In genomic region chr3:72451840-72452239, GRCh38 we compare ENCODE assay signal across 16 cellular contexts. TPM values are rescaled to one million over a fixed set of nuclear protein-coding genes. Genes with fewer than 3 reads are reported as not detected.
DNase-seq lines count a peak whose midpoint lies in the region; ATAC-seq and TF ChIP-seq lines count a peak whose summit lies in the region.
"Had no signal": no experiment of that assay in that cellular context is flagged by ENCODE, and none has a peak within 500 bp of the region (broad histone marks: within the 10 kb centered on the region; RNA-seq: fewer than 3 reads in every experiment).

No MANE protein-coding gene starts in this region.

- peak overlapping the region; percentile 46 for H3K27ac Mint-ChIP-seq in activated T-helper 2 cell treated with anti-CD3 and anti-CD28 coated beads, Interferon-gamma antibody, Interleukin-2, Interleukin-4, amounts not matched to agents 10 μg/mL and 5 μg/mL and 100 μg/mL, durations not matched to agents 14 hours and 24 hours and 36 hours
- H3K27ac Mint-ChIP-seq: CD8-positive, alpha-beta T cell; H9 had no signal

- H3K27ac ChIP-seq in hepatocyte (peak overlapping the region; percentile 7), substantia nigra (ENCODE audit: low read depth, low read length, poor library complexity, severe bottlenecking) (no peak overlapping the region)
- H3K27ac ChIP-seq: BLaER1 had no signal

- no peaks in the 10 kb centered on the region for H4K20me1 ChIP-seq in hepatocyte (ENCODE audit: insufficient read depth, poor library complexity, severe bottlenecking)
- H4K20me1 ChIP-seq: BLaER1 had no signal

- no peaks in the 10 kb centered on the region for H3K9me2 ChIP-seq in hepatocyte (replicated peaks; ENCODE audit: insufficient read depth)

- H3K4me1 Mint-ChIP-seq in activated T-helper 2 cell treated with anti-CD3 and anti-CD28 coated beads, Interferon-gamma antibody, Interleukin-2, Interleukin-4, amounts not matched to agents 10 μg/mL and 5 μg/mL and 100 μg/mL, durations not matched to agents 14 hours and 24 hours and 36 hours (ENCODE audit: low read depth), result peaks cover 60% of the 10 kb centered on the region

- peak; percentile 56 for ATAC-seq in mucosa of descending colon
- ATAC-seq: CD8-positive, alpha-beta T cell had no signal

- intact Hi-C loops in activated T-helper 2 cell treated with anti-CD3 and anti-CD28 coated beads, Interferon-gamma antibody, Interleukin-2, Interleukin-4, amounts not matched to agents 10 μg/mL and 5 μg/mL and 100 μg/mL, durations not matched to agents 14 hours and 24 hours and 36 hours (cut with micrococcal nuclease), result no loop called here
- intact Hi-C loops in mucosa of descending colon (cut with DNase I, micrococcal nuclease), result no loop called here

- peaks cover 3% of the 10 kb centered on the region for H3K36me3 Mint-ChIP-seq in activated T-helper 2 cell treated with anti-CD3 and anti-CD28 coated beads, Interferon-gamma antibody, Interleukin-2, Interleukin-4, amounts not matched to agents 10 μg/mL and 5 μg/mL and 100 μg/mL, durations not matched to agents 14 hours and 24 hours and 36 hours (ENCODE audit: low read depth)
- H3K36me3 Mint-ChIP-seq: CD14-positive monocyte; CD8-positive, alpha-beta T cell had no signal

- H3K27me3 ChIP-seq in hepatocyte, result no peaks in the 10 kb centered on the region
- H3K27me3 ChIP-seq: BLaER1 had no signal

- H3K9me3 ChIP-seq in hepatocyte (ENCODE audit: low read depth), result no peaks in the 10 kb centered on the region
- H3K9me3 ChIP-seq in mucosa of descending colon, result no peaks in the 10 kb centered on the region
- H3K9me3 ChIP-seq: BLaER1 had no signal

- H3K27me3 Mint-ChIP-seq in activated T-helper 2 cell treated with anti-CD3 and anti-CD28 coated beads, Interferon-gamma antibody, Interleukin-2, Interleukin-4, amounts not matched to agents 10 μg/mL and 5 μg/mL and 100 μg/mL, durations not matched to agents 14 hours and 24 hours and 36 hours (ENCODE audit: low read depth), result no peaks in the 10 kb centered on the region

- H3K36me3 ChIP-seq in hepatocyte (replicated peaks; ENCODE audit: insufficient read depth, low read depth), result no peaks in the 10 kb centered on the region
- no peaks in the 10 kb centered on the region for H3K36me3 ChIP-seq in mucosa of descending colon (ENCODE audit: low read depth)
- H3K36me3 ChIP-seq: BLaER1 had no signal

- TF ChIP-seq CTCF in hepatocyte (IDR thresholded peaks at IDR 0.05; ENCODE audit: poor library complexity), result no peak
- TF ChIP-seq CTCF in mucosa of descending colon (IDR thresholded peaks at IDR 0.05), result no peak

- H3K79me2 ChIP-seq in hepatocyte, result no peaks in the 10 kb centered on the region

- no peak overlapping the region for H2AFZ ChIP-seq in hepatocyte

- 69% methylated on average over 3 of the region's 3 CpGs for WGBS in hepatocyte (ENCODE audit: low lambda C conversion rate, missing lambda C conversion rate)

- H3K4me3 Mint-ChIP-seq in activated T-helper 2 cell treated with anti-CD3 and anti-CD28 coated beads, Interferon-gamma antibody, Interleukin-2, Interleukin-4, amounts not matched to agents 10 μg/mL and 5 μg/mL and 100 μg/mL, durations not matched to agents 14 hours and 24 hours and 36 hours (ENCODE audit: low read depth), result no peak overlapping the region
- H3K4me3 Mint-ChIP-seq: CD8-positive, alpha-beta T cell; H9 had no signal

- H3K4me3 ChIP-seq in hepatocyte (no peak overlapping the region), mucosa of descending colon (no peak overlapping the region)
- H3K4me3 ChIP-seq: BLaER1 had no signal

- peak overlapping the region; percentile 39 for H3K4me2 ChIP-seq in hepatocyte
- H3K4me2 ChIP-seq: BLaER1 had no signal

- DNase-seq in LoVo (ENCODE audit: low spot score), result peak; percentile 41
- DNase-seq in activated T-helper 2 cell treated with anti-CD3 and anti-CD28 coated beads, Interferon-gamma antibody, Interleukin-2, Interleukin-4, amounts not matched to agents 10 μg/mL and 5 μg/mL and 100 μg/mL, durations not matched to agents 14 hours and 24 hours and 36 hours (ENCODE audit: low spot score), result no peak
- peak; percentile 13 for DNase-seq in hepatocyte (ENCODE audit: low spot score)
- peak in 2 of 3 donors; percentile 28 to 46 for DNase-seq in mucosa of descending colon
- no peak for DNase-seq in KBM-7
- DNase-seq in NOMO-1 treated with DMSO at 0.1 percent for 48 hours (lab: John Stamatoyannopoulos, UW; ENCODE audit: unreplicated experiment), result no peak
- no peak for DNase-seq in substantia nigra (lab: John Stamatoyannopoulos, UW)
- no peak for DNase-seq in CD1c-positive myeloid dendritic cell (ENCODE audit: extremely low spot score)
- DNase-seq: 8988T; Calu3; CD8-positive, alpha-beta T cell; DMS79 treated with DMSO at 0.1 percent for 48 hours; GF-D8; H9 had no signal

- in situ Hi-C loops in KBM-7 (cut with MboI; ENCODE audit: low pct_unique_long_range_greater_than_20kb, low sequenced_read_pairs), result no loop called here

- H3K9me3 Mint-ChIP-seq in activated T-helper 2 cell treated with anti-CD3 and anti-CD28 coated beads, Interferon-gamma antibody, Interleukin-2, Interleukin-4, amounts not matched to agents 10 μg/mL and 5 μg/mL and 100 μg/mL, durations not matched to agents 14 hours and 24 hours and 36 hours, result no peaks in the 10 kb centered on the region
- H3K9me3 Mint-ChIP-seq: CD8-positive, alpha-beta T cell; H9 had no signal

- H3K4me1 ChIP-seq in hepatocyte (ENCODE audit: insufficient read depth), result peaks cover 4% of the 10 kb centered on the region
- peaks cover 10% of the 10 kb centered on the region for H3K4me1 ChIP-seq in mucosa of descending colon (ENCODE audit: low read depth)

RNA-seq across cellular contexts. Expression of gene RYBP, which starts 5.4 kb away (rescaled TPM):
- total RNA-seq in activated T-helper 2 cell treated with anti-CD3 and anti-CD28 coated beads, Interferon-gamma antibody, Interleukin-2, Interleukin-4, amounts not matched to agents 10 μg/mL and 5 μg/mL and 100 μg/mL, durations not matched to agents 14 hours and 24 hours and 36 hours, result 78.1 and 78.3 TPM in 2 replicates
- 25.2 and 28.9 TPM in 2 replicates for total RNA-seq in hepatocyte
- polyA plus RNA-seq in hepatocyte, result 3.8 and 4.4 TPM in 2 replicates
- 10 to 100 TPM; 16.4 to 22.9 (median 17.1) TPM for total RNA-seq in mucosa of descending colon

Comparison
In these comparisons a context has a peak if more than half of its experiments do, and no peak if none do; other contexts are left out.
1. DNase-seq: peak in LoVo (single experiment), hepatocyte (single experiment) and mucosa of descending colon (2 of 3); none in activated T-helper 2 cell treated with anti-CD3 and anti-CD28 coated beads, Interferon-gamma antibody, Interleukin-2, Interleukin-4, amounts not matched to agents 10 μg/mL and 5 μg/mL and 100 μg/mL, durations not matched to agents 14 hours and 24 hours and 36 hours (single experiment), KBM-7 (single experiment), NOMO-1 treated with DMSO at 0.1 percent for 48 hours (single experiment), substantia nigra (0 of 49) and CD1c-positive myeloid dendritic cell (single experiment).